23 cellular contexts compared by ENCODE assay signal in genomic region chr19:14809272-14810057, GRCh38. TPM values are rescaled to one million over a fixed set of nuclear protein-coding genes. Genes with fewer than 3 reads are reported as not detected.
DNase-seq lines count a peak whose midpoint lies in the region; ATAC-seq and TF ChIP-seq lines count a peak whose summit lies in the region.
"Had no signal": no experiment of that assay in that cellular context is flagged by ENCODE, and none has a peak within 500 bp of the region (broad histone marks: within the 10 kb centered on the region; RNA-seq: fewer than 3 reads in every experiment).

No MANE protein-coding gene starts in this region.

- intact Hi-C loops in Right ventricle myocardium superior (cut with DNase I) (no loop called here), cardiac septum (cut with DNase I) (no loop called here), left lung (cut with DNase I) (no loop called here)
- intact Hi-C loops in CD4-positive, alpha-beta memory T cell (cut with micrococcal nuclease): no loop called here

- POLR2A ChIA-PET in CD4-positive, alpha-beta memory T cell (lab: Charles Lee; ENCODE audit: partially characterized antibody): no interaction called here

- H3K9me3 ChIP-seq in left lung (no peaks in the 10 kb centered on the region), skeletal muscle tissue (ENCODE audit: control insufficient read depth in 3 of 3, low read length in 3 of 3) (no peaks in the 10 kb centered on the region)
- no peaks in the 10 kb centered on the region for H3K9me3 ChIP-seq in CD4-positive, alpha-beta memory T cell (ENCODE audit: control insufficient read depth in 1 of 2, low read length in 2 of 2)

- peak; percentile 53 for ATAC-seq in Right ventricle myocardium superior (ENCODE audit: poor library complexity)
- ATAC-seq in left lung: peak; percentile 84
- no peak for ATAC-seq in HG03175 (IDR thresholded peaks at IDR 0.05; ENCODE audit: unreplicated experiment)
- ATAC-seq: Panc1 had no signal

- no peaks in the 10 kb centered on the region for H3K27me3 ChIP-seq in left lung
- no peaks in the 10 kb centered on the region for H3K27me3 ChIP-seq in skeletal muscle tissue (ENCODE audit: control insufficient read depth in 3 of 3, insufficient read depth in 3 of 3, low read length in 3 of 3)
- no peaks in the 10 kb centered on the region for H3K27me3 ChIP-seq in CD4-positive, alpha-beta memory T cell (ENCODE audit: insufficient read depth, low read length)

- peak overlapping the region in 1 of 7 donors; percentile 24 for H3K27ac Mint-ChIP-seq in CD4-positive, alpha-beta memory T cell
- H3K27ac Mint-ChIP-seq: CD14-positive monocyte, H9 had no signal

- H3K36me3 ChIP-seq in left lung (no peaks in the 10 kb centered on the region), skeletal muscle tissue (ENCODE audit: control insufficient read depth in 3 of 3, insufficient read depth in 3 of 3, low read length in 3 of 3) (no peaks in the 10 kb centered on the region)
- H3K36me3 ChIP-seq in CD4-positive, alpha-beta memory T cell (ENCODE audit: insufficient read depth, low read length): no peaks in the 10 kb centered on the region

- no peak for DNase-seq in Right ventricle myocardium superior
- no peak for DNase-seq in cardiac septum (ENCODE audit: low spot score)
- peak; percentile 61 for DNase-seq in SK-MEL-5 (ENCODE audit: low read depth, low spot score)
- no peak for DNase-seq in left lung
- DNase-seq in CD4-positive, alpha-beta memory T cell: no peak
- no peak for DNase-seq in HuH-7 (ENCODE audit: low spot score)
- DNase-seq: AML-193; DMS53; H9; NCI-H1092 treated with DMSO at 0.1 percent for 48 hours; NCI-H1436 treated with DMSO at 0.1 percent for 48 hours; NCI-H2029; NCI-H2227 treated with DMSO at 0.1 percent for 48 hours; NCI-H510A; NK-92 treated with Interleukin-12 subunit alpha and Interleukin-12 subunit beta, amount 100 ng/mL, for 24 hours had no signal

- no peak for TF ChIP-seq CTCF in left lung (IDR thresholded peaks at IDR 0.05)

- no peak overlapping the region for H3K9ac ChIP-seq in skeletal muscle tissue (ENCODE audit: low read depth in 1 of 3, low read length in 3 of 3)
- H3K9ac ChIP-seq: KMS-11 had no signal

- no peak overlapping the region for H3K4me3 Mint-ChIP-seq in CD4-positive, alpha-beta memory T cell
- H3K4me3 Mint-ChIP-seq: H9 had no signal

- H3K9me3 Mint-ChIP-seq in CD4-positive, alpha-beta memory T cell: no peaks in the 10 kb centered on the region

- in situ Hi-C loops in SK-MEL-5 (cut with HindIII; ENCODE audit: low pct_unique_long_range_greater_than_20kb, low sequenced_read_pairs): no loop called here

- no peaks in the 10 kb centered on the region for H3K4me1 ChIP-seq in left lung
- H3K4me1 ChIP-seq in skeletal muscle tissue (ENCODE audit: control insufficient read depth in 3 of 3, insufficient read depth in 3 of 3, low read length in 3 of 3): no peaks in the 10 kb centered on the region
- no peaks in the 10 kb centered on the region for H3K4me1 ChIP-seq in CD4-positive, alpha-beta memory T cell (ENCODE audit: insufficient read depth, low read length)

- peaks cover 0 to 6% (median 4%) of the 10 kb centered on the region in 4 donors for H3K4me1 Mint-ChIP-seq in CD4-positive, alpha-beta memory T cell
- H3K4me1 Mint-ChIP-seq: H9 had no signal

- no peak overlapping the region for H3K27ac ChIP-seq in left lung
- peak overlapping the region; percentile 12 for H3K27ac ChIP-seq in skeletal muscle tissue (ENCODE audit: low read depth, low read length)
- H3K27ac ChIP-seq in CD4-positive, alpha-beta memory T cell (ENCODE audit: low read depth, low read length): no peak overlapping the region
- H3K27ac ChIP-seq: 22Rv1, HL-60, KMS-11 had no signal

- no peaks in the 10 kb centered on the region for H3K36me3 Mint-ChIP-seq in CD4-positive, alpha-beta memory T cell
- H3K36me3 Mint-ChIP-seq: CD14-positive monocyte had no signal

- H3K4me3 ChIP-seq in left lung (no peak overlapping the region), skeletal muscle tissue (ENCODE audit: low read length in 3 of 3) (no peak overlapping the region)
- no peak overlapping the region for H3K4me3 ChIP-seq in CD4-positive, alpha-beta memory T cell (ENCODE audit: low read length in 2 of 2)

- CTCF ChIA-PET in CD4-positive, alpha-beta memory T cell (lab: Charles Lee; ENCODE audit: partially characterized antibody): no interaction called here

- H3K27me3 Mint-ChIP-seq in CD4-positive, alpha-beta memory T cell: peaks cover 2 to 12% of the 10 kb centered on the region in 2 donors

RNA-seq across cellular contexts. Expression of gene OR7A5, which starts 25.5 kb away (rescaled TPM):
- total RNA-seq in Right ventricle myocardium superior: not detected
- total RNA-seq in cardiac septum: not detected
- total RNA-seq in SK-MEL-5 (2014; rRNA removed; shearing (Covaris generic)): 0.43 and 0.79 TPM in 2 replicates
- 0.15 and 0.50 TPM in 2 replicates for polyA plus RNA-seq in SK-MEL-5 (2015; cell fraction: cytosol; rRNA removed)
- polyA plus RNA-seq in SK-MEL-5 (2015; cell fraction: nucleus; rRNA removed): 0.31 and 2.7 TPM in 2 replicates
- total RNA-seq in left lung: not detected
- total RNA-seq in skeletal muscle tissue: not detected
- not detected for total RNA-seq in CD4-positive, alpha-beta memory T cell
- not detected for polyA plus RNA-seq in CD4-positive, alpha-beta memory T cell
- total RNA-seq: H9, HT-29 had no signal
- polyA plus RNA-seq: CD14-positive monocyte had no signal

RNA-seq across cellular contexts. Expression of gene OR7C1, which starts 25.5 kb away (rescaled TPM):
- total RNA-seq in Right ventricle myocardium superior (not detected), cardiac septum (0.03 TPM), left lung (under 1 TPM in 1 of 2 donors, not detected in 1; 0.15 TPM), skeletal muscle tissue (not detected)
- total RNA-seq in SK-MEL-5 (2014; rRNA removed; shearing (Covaris generic)): 0.05 and 0.11 TPM in 2 replicates
- 0.04 and 0.11 TPM in 2 replicates for polyA plus RNA-seq in SK-MEL-5 (2015; cell fraction: cytosol; rRNA removed)
- polyA plus RNA-seq in SK-MEL-5 (2015; cell fraction: nucleus; rRNA removed): 0.03 and 0.32 TPM in 2 replicates
- total RNA-seq in CD4-positive, alpha-beta memory T cell: not detected
- polyA plus RNA-seq in CD4-positive, alpha-beta memory T cell: not detected
- total RNA-seq: H9, HT-29 had no signal

RNA-seq across cellular contexts. Expression of gene ADGRE2, which starts 31.1 kb away (rescaled TPM):
- total RNA-seq in Right ventricle myocardium superior: 0.54 TPM
- total RNA-seq in cardiac septum: 2.5 TPM
- total RNA-seq in SK-MEL-5 (2014; rRNA removed; shearing (Covaris generic)): 0.29 and 0.59 TPM in 2 replicates
- 1.1 and 1.3 TPM in 2 replicates for polyA plus RNA-seq in SK-MEL-5 (2015; cell fraction: cytosol; rRNA removed)
- 1.1 and 6.4 TPM in 2 replicates for polyA plus RNA-seq in SK-MEL-5 (2015; cell fraction: nucleus; rRNA removed)
- 10 to 100 TPM in 1 of 2 donors, 1 to 10 TPM in 1; 4.7 to 32.0 TPM for total RNA-seq in left lung
- total RNA-seq in skeletal muscle tissue: under 0.01 TPM
- total RNA-seq in CD4-positive, alpha-beta memory T cell: under 1 TPM; 0.47 to 0.78 TPM
- polyA plus RNA-seq in CD4-positive, alpha-beta memory T cell: under 1 TPM in 1 of 2 donors, not detected in 1; 0.26 TPM
- total RNA-seq: HT-29 had no signal

RNA-seq across cellular contexts. Expression of gene OR7A10, which starts 39.3 kb away (rescaled TPM):
- total RNA-seq in Right ventricle myocardium superior (not detected), cardiac septum (not detected), left lung (not detected), skeletal muscle tissue (not detected)
- total RNA-seq in SK-MEL-5 (2014; rRNA removed; shearing (Covaris generic)): not detected in 2 replicates
- polyA plus RNA-seq in SK-MEL-5 (2015; cell fraction: cytosol; rRNA removed): not detected in 2 replicates
- not detected in 2 replicates for polyA plus RNA-seq in SK-MEL-5 (2015; cell fraction: nucleus; rRNA removed)
- total RNA-seq in CD4-positive, alpha-beta memory T cell: not detected
- not detected for polyA plus RNA-seq in CD4-positive, alpha-beta memory T cell
- total RNA-seq: H9, HT-29 had no signal
- polyA plus RNA-seq: CD14-positive monocyte had no signal
